In the genomic region with DNA sequence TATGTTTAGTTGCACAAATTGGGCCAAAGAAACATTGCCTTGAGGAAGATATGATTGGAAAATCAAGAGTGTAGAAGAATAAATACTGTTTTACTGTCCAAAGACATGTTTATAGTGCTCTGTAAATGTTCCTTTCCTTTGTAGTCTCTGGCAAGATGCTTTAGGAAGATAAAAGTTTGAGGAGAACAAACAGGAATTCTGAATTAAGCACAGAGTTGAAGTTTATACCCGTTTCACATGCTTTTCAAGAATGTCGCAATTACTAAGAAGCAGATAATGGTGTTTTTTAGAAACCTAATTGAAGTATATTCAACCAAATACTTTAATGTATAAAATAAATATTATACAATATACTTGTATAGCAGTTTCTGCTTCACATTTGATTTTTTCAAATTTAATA, we compare ENCODE assay signal across 2 cellular contexts.
TF ChIP-seq lines count a peak whose summit lies in the region.

No MANE protein-coding gene starts in this region.

TF ChIP-seq in HCT116, 20 proteins besides CTCF, POLR2A, EP300 and RAD21:
- TF ChIP-seq ZNF274 (IDR thresholded peaks at IDR 0.05; ENCODE audit: low read depth, low read length): no peak
- TF ChIP-seq SRF (IDR thresholded peaks at IDR 0.05; ENCODE audit: low read depth): no peak
- no peak for TF ChIP-seq SIN3A (IDR thresholded peaks at IDR 0.05; ENCODE audit: low read depth)
- TF ChIP-seq CBX3 (IDR thresholded peaks at IDR 0.05; ENCODE audit: low read depth): no peak
- no peak for TF ChIP-seq ELF1 (IDR thresholded peaks at IDR 0.05; ENCODE audit: borderline replicate concordance, low read depth)
- no peak for TF ChIP-seq FOSL1 (IDR thresholded peaks at IDR 0.05; ENCODE audit: low read depth)
- TF ChIP-seq YY1 (IDR thresholded peaks at IDR 0.05; ENCODE audit: extremely low read depth, insufficient replicate concordance, low read depth, low read length): no peak
- no peak for TF ChIP-seq POLR2AphosphoS5 (IDR thresholded peaks at IDR 0.05; ENCODE audit: low read depth, low read length)
- TF ChIP-seq ZFX (IDR thresholded peaks at IDR 0.05): no peak
- TF ChIP-seq MAX (IDR thresholded peaks at IDR 0.05): no peak
- no peak for TF ChIP-seq EZH2 (IDR thresholded peaks at IDR 0.05)
- TF ChIP-seq, protein P1, sequence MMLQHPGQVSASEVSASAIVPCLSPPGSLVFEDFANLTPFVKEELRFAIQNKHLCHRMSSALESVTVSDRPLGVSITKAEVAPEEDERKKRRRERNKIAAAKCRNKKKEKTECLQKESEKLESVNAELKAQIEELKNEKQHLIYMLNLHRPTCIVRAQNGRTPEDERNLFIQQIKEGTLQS (IDR thresholded peaks at IDR 0.05): no peak

TF ChIP-seq in K562, 482 proteins besides CTCF, POLR2A, EP300 and RAD21:
- TF ChIP-seq HDAC8 (tag; IDR thresholded peaks at IDR 0.05) (no peak), CEBPB (tag; IDR thresholded peaks at IDR 0.05) (peak; percentile 84), CEBPG (CRISPR knock-in tag; IDR thresholded peaks at IDR 0.05) (no peak), CEBPG (tag; conservative IDR thresholded peaks at IDR 0.05 in 1 of 2, IDR thresholded peaks at IDR 0.05 in 1 of 2) (peak in 1 of 2 experiments; percentile 71; a peak in 3 of 4 replicates)
